9 cellular contexts compared by ENCODE assay signal in genomic region chr3:126476976-126477330, GRCh38. TPM values are rescaled to one million over a fixed set of nuclear protein-coding genes. Genes with fewer than 3 reads are reported as not detected.
DNase-seq lines count a peak whose midpoint lies in the region; ATAC-seq and TF ChIP-seq lines count a peak whose summit lies in the region.
"Had no signal": no experiment of that assay in that cellular context is flagged by ENCODE, and none has a peak within 500 bp of the region (broad histone marks: within the 10 kb centered on the region; RNA-seq: fewer than 3 reads in every experiment).

No MANE protein-coding gene starts in this region.

- no peak for ATAC-seq in CD8-positive, alpha-beta T cell
- ATAC-seq in GM19351 (IDR thresholded peaks at IDR 0.05; ENCODE audit: unreplicated experiment): no peak

- no peak for DNase-seq in CD8-positive, alpha-beta T cell
- DNase-seq in LNCaP clone FGC (ENCODE audit: low read depth): no peak
- no peak for DNase-seq in breast epithelium (ENCODE audit: low spot score in 2 of 2)
- no peak for DNase-seq in neural crest cell (ENCODE audit: low read depth, low spot score)
- no peak for DNase-seq in COLO829 (ENCODE audit: low spot score)
- DNase-seq in erythroblast (lab: John Stamatoyannopoulos, UW): no peak
- DNase-seq in NCI-H2196 treated with DMSO at 0.1 percent for 48 hours (lab: John Stamatoyannopoulos, UW; ENCODE audit: unreplicated experiment): no peak

- no peak overlapping the region for H3K4me3 ChIP-seq in CD8-positive, alpha-beta T cell (ENCODE audit: low read depth, low read length)
- H3K4me3 ChIP-seq in LNCaP clone FGC (ENCODE audit: low read depth, low read length) (peak overlapping the region; percentile 67), breast epithelium (peak overlapping the region in 2 of 3 donors; percentile 74 to 76)

- no peaks in the 10 kb centered on the region for H3K27me3 Mint-ChIP-seq in CD8-positive, alpha-beta T cell (ENCODE audit: low read depth)
- peaks cover 3% of the 10 kb centered on the region for H3K27me3 Mint-ChIP-seq in neural crest cell (ENCODE audit: low read depth)

- TF ChIP-seq POLR2A in breast epithelium (IDR thresholded peaks at IDR 0.05): no peak
- no peak for TF ChIP-seq POLR2A in erythroblast (IDR thresholded peaks at IDR 0.05; ENCODE audit: low read length)

- CTCF ChIA-PET in CD8-positive, alpha-beta T cell (lab: Charles Lee): interaction anchor here (1.0 kb wide), 1 partner anchor 11 kb away, joined by 3 read pairs; no protein-coding TSS in a partner anchor

- H3K9me3 Mint-ChIP-seq in CD8-positive, alpha-beta T cell: no peaks in the 10 kb centered on the region
- H3K9me3 Mint-ChIP-seq in neural crest cell: no peaks in the 10 kb centered on the region

- no peaks in the 10 kb centered on the region for H3K27me3 ChIP-seq in CD8-positive, alpha-beta T cell (ENCODE audit: insufficient read depth, low read length)
- H3K27me3 ChIP-seq in breast epithelium: no peaks in the 10 kb centered on the region
- H3K27me3 ChIP-seq: colonic mucosa had no signal

- TF ChIP-seq CTCF in CD8-positive, alpha-beta T cell (IDR thresholded peaks at IDR 0.05): no peak
- no peak for TF ChIP-seq CTCF in LNCaP clone FGC (IDR thresholded peaks at IDR 0.05; ENCODE audit: control insufficient read depth, extremely low read depth, insufficient read depth)
- no peak for TF ChIP-seq CTCF in breast epithelium (IDR thresholded peaks at IDR 0.05)
- no peak for TF ChIP-seq CTCF in neural crest cell (conservative IDR thresholded peaks at IDR 0.05)

- POLR2A ChIA-PET in CD8-positive, alpha-beta T cell (lab: Charles Lee): no interaction called here

- H3K4me3 Mint-ChIP-seq in CD8-positive, alpha-beta T cell: peak overlapping the region; percentile 85
- peak overlapping the region; percentile 88 for H3K4me3 Mint-ChIP-seq in neural crest cell

- H3K27ac Mint-ChIP-seq in CD8-positive, alpha-beta T cell: peak overlapping the region; percentile 86
- peak overlapping the region; percentile 88 for H3K27ac Mint-ChIP-seq in neural crest cell (ENCODE audit: unreplicated experiment)

- H3K27ac ChIP-seq in CD8-positive, alpha-beta T cell (ENCODE audit: low read depth, low read length): no peak overlapping the region
- peak overlapping the region; percentile 94 to 98 for H3K27ac ChIP-seq in breast epithelium

- no peaks in the 10 kb centered on the region for H3K9me3 ChIP-seq in CD8-positive, alpha-beta T cell (ENCODE audit: low read length)
- H3K9me3 ChIP-seq in breast epithelium: no peaks in the 10 kb centered on the region
- H3K9me3 ChIP-seq: colonic mucosa had no signal

- H3K36me3 ChIP-seq in CD8-positive, alpha-beta T cell (ENCODE audit: insufficient read depth, low read length): no peaks in the 10 kb centered on the region
- no peaks in the 10 kb centered on the region for H3K36me3 ChIP-seq in breast epithelium
- H3K36me3 ChIP-seq: colonic mucosa had no signal

- H3K36me3 Mint-ChIP-seq in CD8-positive, alpha-beta T cell: peaks cover 20% of the 10 kb centered on the region
- H3K36me3 Mint-ChIP-seq in neural crest cell (ENCODE audit: low read depth): peaks cover 2% of the 10 kb centered on the region

- intact Hi-C loops in CD8-positive, alpha-beta T cell (cut with DNase I, micrococcal nuclease): loop anchor here (1.0 to 10.0 kb wide), 11 partner anchors 175 to 1678 kb away; partner anchors contain the start of genes ABTB1 (in 2 of the 2), EEFSEC (in 1 of the 2), PLXNA1 (in 1 of the 2) and SEC61A1 (in 1 of the 2)
- intact Hi-C loops in breast epithelium (cut with DNase I; ENCODE audit: low total_unique reads): loop anchor here (10.0 kb wide), 1 partner anchor 308 kb away; no protein-coding TSS in a partner anchor

- peaks cover 32% of the 10 kb centered on the region for H3K4me1 ChIP-seq in CD8-positive, alpha-beta T cell (ENCODE audit: insufficient read depth, low read length)
- peaks cover 4 to 18% of the 10 kb centered on the region in 2 donors for H3K4me1 ChIP-seq in breast epithelium

- peaks cover 35% of the 10 kb centered on the region for H3K4me1 Mint-ChIP-seq in CD8-positive, alpha-beta T cell (ENCODE audit: low read depth)
- H3K4me1 Mint-ChIP-seq in neural crest cell: peaks cover 36% of the 10 kb centered on the region

RNA-seq across cellular contexts. Expression of gene ZXDC, which starts 1.3 kb away (rescaled TPM):
- total RNA-seq in CD8-positive, alpha-beta T cell: 10 to 100 TPM; 60.7 to 62.8 TPM
- 10 to 100 TPM; 37.6 to 42.4 (median 39.0) TPM for total RNA-seq in breast epithelium
- 34.3 and 34.7 TPM in 2 replicates for total RNA-seq in neural crest cell

RNA-seq across cellular contexts. Expression of gene UROC1, which starts 40.6 kb away (rescaled TPM):
- not detected for total RNA-seq in CD8-positive, alpha-beta T cell
- total RNA-seq in breast epithelium (not detected), neural crest cell (not detected in 2 replicates)
- total RNA-seq: colonic mucosa had no signal

RNA-seq across cellular contexts. Expression of gene CHST13, which starts 47.0 kb away (rescaled TPM):
- not detected for total RNA-seq in CD8-positive, alpha-beta T cell
- under 1 TPM in 2 of 3 donors, not detected in 1; 0.29 to 0.80 TPM for total RNA-seq in breast epithelium
- total RNA-seq in neural crest cell: 0.19 TPM in 1 of 2 replicates, not detected in the other
